ENCODE assay signal across 1 cellular context in genomic region chr1:38577937-38578443, GRCh38.
TF ChIP-seq lines count a peak whose summit lies in the region.

No MANE protein-coding gene starts in this region.

TF ChIP-seq in neural cell, 6 proteins besides CTCF, POLR2A, EP300 and RAD21 (continued from another document):
- TF ChIP-seq REST (IDR thresholded peaks at IDR 0.05; ENCODE audit: borderline replicate concordance) (no peak), SMC3 (conservative IDR thresholded peaks at IDR 0.05; ENCODE audit: poor library complexity) (no peak), POLR2AphosphoS5 (IDR thresholded peaks at IDR 0.05) (no peak)
